Comparison of ENCODE assay signal across 9 cellular contexts in the genomic region with DNA sequence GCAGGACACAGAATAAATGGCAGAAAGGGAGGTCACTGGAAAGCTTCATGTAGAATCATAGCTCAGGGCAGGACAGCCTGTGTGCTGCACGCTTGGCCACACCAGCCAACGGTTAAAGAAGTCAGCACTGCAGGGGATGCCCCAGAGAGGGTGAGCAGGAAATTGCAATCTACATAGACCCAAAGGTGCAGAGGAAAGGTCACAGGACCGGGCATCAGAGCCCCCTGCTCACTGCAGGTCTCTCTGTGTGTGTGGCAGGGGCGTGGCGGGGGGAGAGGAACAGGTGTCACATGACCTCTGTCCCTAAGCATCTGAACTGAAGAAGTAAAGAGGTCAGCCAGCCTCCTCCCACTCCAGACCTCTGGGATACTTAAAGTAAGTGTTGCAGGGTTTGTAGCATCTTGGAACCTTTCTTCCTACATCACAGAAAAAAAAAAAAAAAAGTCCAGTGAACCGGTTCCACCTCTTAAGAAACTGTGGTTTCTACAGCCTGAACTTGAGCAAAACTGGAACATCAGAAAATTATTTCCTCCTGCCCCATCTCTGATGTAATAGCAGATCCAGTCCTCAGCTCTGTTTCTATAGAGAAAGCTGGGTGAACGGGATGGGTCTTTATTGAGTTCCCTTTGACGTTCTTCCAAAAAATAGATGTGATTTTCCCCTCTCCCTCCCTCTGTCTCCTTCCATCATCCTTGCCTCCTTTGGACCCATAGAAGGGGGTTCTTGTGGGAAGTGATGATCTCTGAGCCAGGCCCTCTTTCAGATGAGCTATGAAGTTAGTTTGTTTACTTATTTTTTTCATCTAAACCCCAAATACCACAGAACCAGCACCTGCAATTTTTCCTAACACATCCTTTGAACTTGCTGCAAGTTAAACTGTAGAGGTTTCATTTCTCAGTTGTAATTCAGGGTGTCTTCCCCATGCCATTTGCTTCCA.
A peak's percentile ranks its signal among the peaks of the same experiment; 100 is the strongest.
DNase-seq lines count a peak whose midpoint lies in the region; ATAC-seq and TF ChIP-seq lines count a peak whose summit lies in the region.
"Had no signal": no experiment of that assay in that cellular context is flagged by ENCODE, and none has a peak within 500 bp of the region (broad histone marks: within the 10 kb centered on the region; RNA-seq: fewer than 3 reads in every experiment).

No MANE protein-coding gene starts in this region.

- H3K4me1 Mint-ChIP-seq in effector memory CD8-positive, alpha-beta T cell (ENCODE audit: low read depth in 2 of 2), result peaks cover 24 to 26% of the 10 kb centered on the region in 2 donors
- no peaks in the 10 kb centered on the region for H3K4me1 Mint-ChIP-seq in Calu3 (ENCODE audit: low read depth, unreplicated experiment)
- H3K4me1 Mint-ChIP-seq in mesothelial cell of epicardium, result no peaks in the 10 kb centered on the region

- no peaks in the 10 kb centered on the region for H3K9me3 Mint-ChIP-seq in effector memory CD8-positive, alpha-beta T cell
- H3K9me3 Mint-ChIP-seq in Calu3 (ENCODE audit: low read depth, unreplicated experiment), result no peaks in the 10 kb centered on the region
- peaks cover 6% of the 10 kb centered on the region for H3K9me3 Mint-ChIP-seq in mesothelial cell of epicardium

- CTCF ChIA-PET in Calu3 (lab: Charles Lee), result no interaction called here

- H3K27ac Mint-ChIP-seq in effector memory CD8-positive, alpha-beta T cell, result peak overlapping the region; percentile 33 to 54
- H3K27ac Mint-ChIP-seq in Calu3 (ENCODE audit: unreplicated experiment) (no peak overlapping the region), mesothelial cell of epicardium (no peak overlapping the region)

- TF ChIP-seq CTCF in Calu3 (IDR thresholded peaks at IDR 0.05; ENCODE audit: unreplicated experiment) (no peak), mesothelial cell of epicardium (IDR thresholded peaks at IDR 0.05; ENCODE audit: unreplicated experiment) (no peak)

- peak; percentile 69 for ATAC-seq in GM18508 (IDR thresholded peaks at IDR 0.05; ENCODE audit: insufficient read depth, unreplicated experiment)
- peak; percentile 84 for ATAC-seq in GM21529 (IDR thresholded peaks at IDR 0.05; ENCODE audit: unreplicated experiment)
- peak; percentile 67 for ATAC-seq in HG03575 (IDR thresholded peaks at IDR 0.05; ENCODE audit: extremely low read depth, insufficient number of reproducible peaks, low FRiP score, unreplicated experiment)
- peak; percentile 84 for ATAC-seq in effector memory CD8-positive, alpha-beta T cell (replicated peaks)

- H3K27me3 Mint-ChIP-seq in effector memory CD8-positive, alpha-beta T cell, result no peaks in the 10 kb centered on the region
- H3K27me3 Mint-ChIP-seq in Calu3 (ENCODE audit: unreplicated experiment) (peaks cover 67% of the 10 kb centered on the region), mesothelial cell of epicardium (ENCODE audit: low read depth) (peaks cover 73% of the 10 kb centered on the region)

- DNase-seq in effector memory CD8-positive, alpha-beta T cell, result peak in 1 of 3 experiments; percentile 9
- DNase-seq in Calu3 (no peak), midbrain (lab: John Stamatoyannopoulos, UW) (no peak), mesothelial cell of epicardium (ENCODE audit: low spot score in 2 of 2, unreplicated experiment in 2 of 2) (no peak), mucosa of gallbladder (ENCODE audit: low spot score) (no peak)
- DNase-seq: stimulated activated CD4-positive, alpha-beta T cell treated with anti-CD3 and anti-CD28 coated beads, Interleukin-2, amount 100 ng/mL, for 48 hours had no signal

- no peaks in the 10 kb centered on the region for H3K36me3 Mint-ChIP-seq in effector memory CD8-positive, alpha-beta T cell (ENCODE audit: insufficient read depth)
- H3K36me3 Mint-ChIP-seq in Calu3 (ENCODE audit: insufficient read depth, unreplicated experiment), result no peaks in the 10 kb centered on the region
- H3K36me3 Mint-ChIP-seq in mesothelial cell of epicardium, result no peaks in the 10 kb centered on the region

- H3K4me3 Mint-ChIP-seq in effector memory CD8-positive, alpha-beta T cell, result peak overlapping the region; percentile 44 to 57
- no peak overlapping the region for H3K4me3 Mint-ChIP-seq in Calu3 (ENCODE audit: low read depth, unreplicated experiment)
- H3K4me3 Mint-ChIP-seq in mesothelial cell of epicardium, result no peak overlapping the region

- intact Hi-C loops in Calu3 (cut with micrococcal nuclease; ENCODE audit: unreplicated experiment), result no loop called here

- no TSS peak for BruUV-seq in Calu3 (replicated peaks; lab: Mats Ljungman, UMichigan)

Comparison
In these comparisons a context has a peak if more than half of its experiments do, and no peak if none do; other contexts are left out.
1. H3K27ac Mint-ChIP-seq: peak in effector memory CD8-positive, alpha-beta T cell (2 of 2); none in Calu3 (single experiment) and mesothelial cell of epicardium (single experiment).
2. H3K4me3 Mint-ChIP-seq: peak in effector memory CD8-positive, alpha-beta T cell (2 of 2); none in Calu3 (single experiment) and mesothelial cell of epicardium (single experiment).
3. Peak in every context shown above with its lines, with median percentiles within 50 percentile points of each other: ATAC-seq.